ENCODE assay signal across 1 cellular context in the genomic region with DNA sequence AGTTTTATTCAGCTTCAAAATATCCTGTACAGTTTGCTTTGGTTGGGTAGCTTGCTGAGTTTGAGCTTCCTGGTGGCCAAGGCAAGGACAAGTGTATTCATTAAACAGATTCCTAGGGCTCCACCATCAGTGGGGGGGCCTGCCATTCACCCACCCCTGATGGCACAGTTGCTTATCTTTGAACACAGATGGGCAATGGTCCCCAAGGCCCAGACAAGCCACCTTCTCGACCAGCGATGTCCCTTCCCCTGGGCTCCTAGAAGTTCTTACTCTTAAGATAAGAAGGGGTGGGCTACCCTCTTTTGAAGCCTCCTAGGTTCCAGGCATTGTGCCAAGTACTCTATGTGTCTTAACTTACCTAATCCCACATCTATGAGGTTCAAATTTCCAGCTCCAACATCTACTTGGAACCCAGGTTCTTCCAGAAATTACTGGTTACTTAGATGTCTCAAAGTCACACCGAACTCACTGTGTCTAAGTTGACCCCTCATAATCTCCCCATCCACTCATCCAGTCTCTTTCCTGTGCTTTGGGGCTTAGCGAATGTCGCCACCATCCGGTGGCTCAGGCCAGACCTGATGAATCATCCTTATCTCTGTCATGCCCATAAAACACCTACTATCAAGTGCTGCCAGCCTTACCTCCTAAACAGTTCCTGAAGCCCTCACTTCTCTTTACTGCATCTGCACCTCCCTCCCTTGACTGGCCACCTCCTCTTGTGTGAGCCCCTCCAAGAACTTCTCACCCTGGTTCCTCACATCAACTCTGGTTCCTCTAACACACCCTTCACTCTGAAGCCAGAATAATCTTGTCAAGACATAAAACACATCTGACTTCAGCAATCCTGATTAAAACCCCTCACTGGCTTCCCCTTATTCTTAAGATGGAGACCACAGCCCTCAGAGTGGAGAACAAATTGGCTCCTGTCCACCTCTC.
TF ChIP-seq lines count a peak whose summit lies in the region.

No MANE protein-coding gene starts in this region.

TF ChIP-seq in K562, 482 proteins besides CTCF, POLR2A, EP300 and RAD21 (continued from another document and continues in another):
- peak; percentile 41; the same call in 1 of the 2 replicates for TF ChIP-seq PBX2 (CRISPR knock-in tag; IDR thresholded peaks at IDR 0.05; ENCODE audit: low read depth)
- peak; percentile 95 for TF ChIP-seq PBX2 (tag; conservative IDR thresholded peaks at IDR 0.05; ENCODE audit: low read depth)
- no peak for TF ChIP-seq U2AF1 (optimal IDR thresholded peaks at IDR 0.05; ENCODE audit: low read depth, low read length)
- TF ChIP-seq SMAD3 (CRISPR knock-in tag; conservative IDR thresholded peaks at IDR 0.05): peak; percentile 50; the same call in 1 of the 2 replicates
- 0 out of 2 replicates have a peak, but pooled peaks have one; percentile 45 for TF ChIP-seq FOXM1 (IDR thresholded peaks at IDR 0.05; ENCODE audit: low read depth)
- no peak for TF ChIP-seq FOXM1 (CRISPR knock-in tag; IDR thresholded peaks at IDR 0.05; ENCODE audit: low read depth)
- TF ChIP-seq ERF (CRISPR knock-in tag; IDR thresholded peaks at IDR 0.05): no peak
- TF ChIP-seq DLX4 (CRISPR knock-in tag; IDR thresholded peaks at IDR 0.05): no peak
- TF ChIP-seq TAL1 (IDR thresholded peaks at IDR 0.05): peak; percentile 89
- TF ChIP-seq NFIC (IDR thresholded peaks at IDR 0.05): peak; percentile 82
- 0 out of 2 replicates have a peak, but pooled peaks have one; percentile 66 for TF ChIP-seq GATAD2B (IDR thresholded peaks at IDR 0.05; ENCODE audit: borderline replicate concordance)
- no peak for TF ChIP-seq WHSC1 (IDR thresholded peaks at IDR 0.05; ENCODE audit: low read length)
- no peak for TF ChIP-seq NR2C2 (CRISPR knock-in tag; IDR thresholded peaks at IDR 0.05)
- TF ChIP-seq NR2C2 (tag; IDR thresholded peaks at IDR 0.05): 0 out of 2 replicates have a peak, but pooled peaks have one; percentile 24
- TF ChIP-seq C11orf30 (IDR thresholded peaks at IDR 0.05; ENCODE audit: low read depth): peak; percentile 59; the same call in 1 of the 2 replicates
- no peak for TF ChIP-seq PTTG1 (tag; IDR thresholded peaks at IDR 0.05; ENCODE audit: low read depth)
- 0 out of 2 replicates have a peak, but pooled peaks have one; percentile 34 for TF ChIP-seq KAT7 (CRISPR knock-in tag; IDR thresholded peaks at IDR 0.05; ENCODE audit: borderline replicate concordance)
- TF ChIP-seq TSC22D4 (tag; IDR thresholded peaks at IDR 0.05): no peak
- TF ChIP-seq L3MBTL2 (IDR thresholded peaks at IDR 0.05): 0 out of 2 replicates have a peak, but pooled peaks have one; percentile 14
- no peak for TF ChIP-seq ZNF668 (CRISPR knock-in tag; IDR thresholded peaks at IDR 0.05)
- peak; percentile 92 for TF ChIP-seq TEAD4 (IDR thresholded peaks at IDR 0.05; ENCODE audit: low read length)
- no peak for TF ChIP-seq TEAD4 (CRISPR knock-in tag; IDR thresholded peaks at IDR 0.05; ENCODE audit: borderline replicate concordance)
- TF ChIP-seq NEUROD1 (IDR thresholded peaks at IDR 0.05; ENCODE audit: borderline replicate concordance, low read depth, low read length, partially characterized antibody): peak; percentile 65
- TF ChIP-seq JUN (IDR thresholded peaks at IDR 0.05; ENCODE audit: borderline replicate concordance, low read depth, low read length): peak; percentile 94
- peak; percentile 78; the same call in 1 of the 2 replicates for TF ChIP-seq JUN (CRISPR knock-in tag; IDR thresholded peaks at IDR 0.05; ENCODE audit: borderline replicate concordance)
- peak in 1 of 2 experiments; percentile 53; a peak in 1 of 4 replicates for TF ChIP-seq HDAC1 (IDR thresholded peaks at IDR 0.05)
- TF ChIP-seq, protein P1, sequence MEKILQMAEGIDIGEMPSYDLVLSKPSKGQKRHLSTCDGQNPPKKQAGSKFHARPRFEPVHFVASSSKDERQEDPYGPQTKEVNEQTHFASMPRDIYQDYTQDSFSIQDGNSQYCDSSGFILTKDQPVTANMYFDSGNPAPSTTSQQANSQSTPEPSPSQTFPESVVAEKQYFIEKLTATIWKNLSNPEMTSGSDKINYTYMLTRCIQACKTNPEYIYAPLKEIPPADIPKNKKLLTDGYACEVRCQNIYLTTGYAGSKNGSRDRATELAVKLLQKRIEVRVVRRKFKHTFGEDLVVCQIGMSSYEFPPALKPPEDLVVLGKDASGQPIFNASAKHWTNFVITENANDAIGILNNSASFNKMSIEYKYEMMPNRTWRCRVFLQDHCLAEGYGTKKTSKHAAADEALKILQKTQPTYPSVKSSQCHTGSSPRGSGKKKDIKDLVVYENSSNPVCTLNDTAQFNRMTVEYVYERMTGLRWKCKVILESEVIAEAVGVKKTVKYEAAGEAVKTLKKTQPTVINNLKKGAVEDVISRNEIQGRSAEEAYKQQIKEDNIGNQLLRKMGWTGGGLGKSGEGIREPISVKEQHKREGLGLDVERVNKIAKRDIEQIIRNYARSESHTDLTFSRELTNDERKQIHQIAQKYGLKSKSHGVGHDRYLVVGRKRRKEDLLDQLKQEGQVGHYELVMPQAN (IDR thresholded peaks at IDR 0.05; ENCODE audit: borderline replicate concordance): no peak
- peak; percentile 52; the same call in 1 of the 2 replicates for TF ChIP-seq POLR2AphosphoS5 (IDR thresholded peaks at IDR 0.05; ENCODE audit: control insufficient read depth, insufficient read depth, low read depth, low read length)
- no peak for TF ChIP-seq ZNF436 (CRISPR knock-in tag; IDR thresholded peaks at IDR 0.05)
- no peak for TF ChIP-seq ZNF121 (CRISPR knock-in tag; conservative IDR thresholded peaks at IDR 0.05)
- TF ChIP-seq, protein P2, sequence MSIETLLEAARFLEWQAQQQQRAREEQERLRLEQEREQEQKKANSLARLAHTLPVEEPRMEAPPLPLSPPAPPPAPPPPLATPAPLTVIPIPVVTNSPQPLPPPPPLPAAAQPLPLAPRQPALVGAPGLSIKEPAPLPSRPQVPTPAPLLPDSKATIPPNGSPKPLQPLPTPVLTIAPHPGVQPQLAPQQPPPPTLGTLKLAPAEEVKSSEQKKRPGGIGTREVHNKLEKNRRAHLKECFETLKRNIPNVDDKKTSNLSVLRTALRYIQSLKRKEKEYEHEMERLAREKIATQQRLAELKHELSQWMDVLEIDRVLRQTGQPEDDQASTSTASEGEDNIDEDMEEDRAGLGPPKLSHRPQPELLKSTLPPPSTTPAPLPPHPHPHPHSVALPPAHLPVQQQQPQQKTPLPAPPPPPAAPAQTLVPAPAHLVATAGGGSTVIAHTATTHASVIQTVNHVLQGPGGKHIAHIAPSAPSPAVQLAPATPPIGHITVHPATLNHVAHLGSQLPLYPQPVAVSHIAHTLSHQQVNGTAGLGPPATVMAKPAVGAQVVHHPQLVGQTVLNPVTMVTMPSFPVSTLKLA (conservative IDR thresholded peaks at IDR 0.05): 0 out of 4 replicates have a peak, but pooled peaks of 1 of the 2 experiments have one; percentile 16
- TF ChIP-seq CBFA2T3 (IDR thresholded peaks at IDR 0.05): peak; percentile 92
- peak; percentile 40; the same call in 1 of the 2 replicates for TF ChIP-seq ZKSCAN1 (IDR thresholded peaks at IDR 0.05; ENCODE audit: low read depth, low read length)
- TF ChIP-seq TOE1 (IDR thresholded peaks at IDR 0.05; ENCODE audit: borderline replicate concordance): peak; percentile 43; the same call in 1 of the 2 replicates
- no peak for TF ChIP-seq TOE1 (CRISPR knock-in tag; IDR thresholded peaks at IDR 0.05; ENCODE audit: borderline replicate concordance, low read depth)
- peak; percentile 54; the same call in 1 of the 2 replicates for TF ChIP-seq PHB2 (IDR thresholded peaks at IDR 0.05; ENCODE audit: low read depth)
- peak; percentile 98 for TF ChIP-seq MEIS2 (IDR thresholded peaks at IDR 0.05; ENCODE audit: partially characterized antibody)
- TF ChIP-seq ZNF316 (IDR thresholded peaks at IDR 0.05): 0 out of 2 replicates have a peak, but pooled peaks have one; percentile 14
- TF ChIP-seq TCF3 (CRISPR knock-in tag; IDR thresholded peaks at IDR 0.05): peak; percentile 93
- TF ChIP-seq MTA3 (IDR thresholded peaks at IDR 0.05; ENCODE audit: borderline replicate concordance): peak; percentile 53; the same call in 1 of the 2 replicates
- no peak for TF ChIP-seq ZC3H11A (IDR thresholded peaks at IDR 0.05; ENCODE audit: low read depth, low read length)
- peak; percentile 99 for TF ChIP-seq JUND (IDR thresholded peaks at IDR 0.05; ENCODE audit: borderline replicate concordance, low read depth, low read length)
- TF ChIP-seq JUND (tag; IDR thresholded peaks at IDR 0.05; ENCODE audit: borderline replicate concordance, low read depth, low read length): peak; percentile 99
- TF ChIP-seq, protein P3, sequence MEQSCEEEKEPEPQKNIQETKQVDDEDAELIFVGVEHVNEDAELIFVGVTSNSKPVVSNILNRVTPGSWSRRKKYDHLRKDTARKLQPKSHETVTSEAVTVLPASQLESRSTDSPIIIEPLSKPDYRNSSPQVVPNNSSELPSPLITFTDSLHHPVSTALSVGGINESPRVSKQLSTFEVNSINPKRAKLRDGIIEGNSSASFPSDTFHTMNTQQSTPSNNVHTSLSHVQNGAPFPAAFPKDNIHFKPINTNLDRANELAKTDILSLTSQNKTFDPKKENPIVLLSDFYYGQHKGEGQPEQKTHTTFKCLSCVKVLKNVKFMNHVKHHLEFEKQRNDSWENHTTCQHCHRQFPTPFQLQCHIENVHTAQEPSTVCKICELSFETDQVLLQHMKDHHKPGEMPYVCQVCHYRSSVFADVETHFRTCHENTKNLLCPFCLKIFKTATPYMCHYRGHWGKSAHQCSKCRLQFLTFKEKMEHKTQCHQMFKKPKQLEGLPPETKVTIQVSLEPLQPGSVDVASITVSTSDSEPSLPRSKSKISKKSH (CRISPR knock-in tag; IDR thresholded peaks at IDR 0.05): no peak
- no peak for TF ChIP-seq HINFP (tag; conservative IDR thresholded peaks at IDR 0.05; ENCODE audit: low read depth)
- TF ChIP-seq NFE2L1 (tag; IDR thresholded peaks at IDR 0.05; ENCODE audit: borderline replicate concordance, low read depth): no peak
- TF ChIP-seq MYNN (IDR thresholded peaks at IDR 0.05): peak; percentile 72; the same call in 1 of the 2 replicates
- TF ChIP-seq MYNN (CRISPR knock-in tag; IDR thresholded peaks at IDR 0.05): no peak
- TF ChIP-seq PTRF (tag; IDR thresholded peaks at IDR 0.05): no peak
- TF ChIP-seq HCFC1 (IDR thresholded peaks at IDR 0.05; ENCODE audit: low read depth, low read length): 0 out of 2 replicates have a peak, but pooled peaks have one; percentile 9
- peak; percentile 67 for TF ChIP-seq SOX6 (IDR thresholded peaks at IDR 0.05)
- peak in 1 of 2 experiments; percentile 70; a peak in 2 of 4 replicates for TF ChIP-seq TBL1XR1 (IDR thresholded peaks at IDR 0.05; ENCODE audit: low read length in 2 of 2)
- TF ChIP-seq ZNF518B (CRISPR knock-in tag; IDR thresholded peaks at IDR 0.05): no peak
- TF ChIP-seq BRCA1 (IDR thresholded peaks at IDR 0.05): no peak
- TF ChIP-seq BRCA1 (CRISPR knock-in tag; IDR thresholded peaks at IDR 0.05): no peak
- TF ChIP-seq ATF7 (IDR thresholded peaks at IDR 0.05): peak; percentile 75
- TF ChIP-seq SRF (CRISPR knock-in tag; IDR thresholded peaks at IDR 0.05): no peak
